ENCODE assay signal across 11 cellular contexts in the genomic region with DNA sequence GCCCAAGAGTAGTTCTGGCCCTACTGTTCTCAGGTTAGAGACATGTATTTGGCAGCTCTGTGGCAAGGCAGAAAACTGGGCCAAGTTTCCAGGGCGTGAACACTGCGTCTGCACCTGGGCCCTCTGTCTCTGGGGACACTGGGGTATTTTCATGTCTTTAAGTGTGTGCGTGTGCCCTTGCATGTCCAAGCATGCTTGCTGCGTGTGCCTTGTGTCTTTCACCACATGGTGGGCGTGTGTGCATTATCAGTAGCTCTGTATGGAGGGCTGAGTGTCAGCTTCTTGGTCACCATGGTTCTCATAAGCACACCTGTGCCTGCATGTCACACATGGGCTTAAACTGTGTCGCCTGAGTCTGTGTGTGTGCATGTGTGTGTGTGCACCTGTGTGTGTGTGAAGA.
DNase-seq lines count a peak whose midpoint lies in the region; ATAC-seq and TF ChIP-seq lines count a peak whose summit lies in the region.
"Had no signal": no experiment of that assay in that cellular context is flagged by ENCODE, and none has a peak within 500 bp of the region (broad histone marks: within the 10 kb centered on the region; RNA-seq: fewer than 3 reads in every experiment).

No MANE protein-coding gene starts in this region.

- no peaks in the 10 kb centered on the region for H3K36me3 Mint-ChIP-seq in Calu3 (ENCODE audit: insufficient read depth, unreplicated experiment)

- no peaks in the 10 kb centered on the region for H3K9me3 Mint-ChIP-seq in Calu3 (ENCODE audit: low read depth, unreplicated experiment)
- H3K9me3 Mint-ChIP-seq: activated CD4-positive, alpha-beta T cell treated with anti-CD3 and anti-CD28 coated beads, Interleukin-2, amount 10 ng/mL, durations not matched to agents 24 days and 14 days had no signal

- no peak overlapping the region for H3K27ac Mint-ChIP-seq in Calu3 (ENCODE audit: unreplicated experiment)
- H3K27ac Mint-ChIP-seq: activated CD4-positive, alpha-beta T cell treated with anti-CD3 and anti-CD28 coated beads, Interleukin-2, amount 10 ng/mL, durations not matched to agents 24 days and 14 days had no signal

- no peak overlapping the region for H3K4me3 Mint-ChIP-seq in Calu3 (ENCODE audit: low read depth, unreplicated experiment)
- H3K4me3 Mint-ChIP-seq: activated CD4-positive, alpha-beta T cell treated with anti-CD3 and anti-CD28 coated beads, Interleukin-2, amount 10 ng/mL, durations not matched to agents 24 days and 14 days had no signal

- intact Hi-C loops in transverse colon (cut with DNase I; ENCODE audit: low total_unique reads) (loop anchor here (10.0 kb wide), 1 partner anchor 66 kb away; a partner anchor contains a TSS), Calu3 (cut with micrococcal nuclease; ENCODE audit: unreplicated experiment) (no loop called here)

- WGBS in transverse colon (ENCODE audit: low coverage in 1 of 2), 2 donors = 89% methylated on average over 6 of the region's 6 CpGs; no CpG with 5 or more reads in 1 of the 2 donors

- in situ Hi-C loops in transverse colon (cut with MboI; ENCODE audit: low pct_ligation_motif_present in 1 of 4, low pct_unique_long_range_greater_than_20kb in 1 of 4, low sequenced_read_pairs in 3 of 4) = no loop called here

- no peaks in the 10 kb centered on the region for H3K9me3 ChIP-seq in transverse colon
- H3K9me3 ChIP-seq: pancreas had no signal

- ATAC-seq in HG02678 (IDR thresholded peaks at IDR 0.05; ENCODE audit: unreplicated experiment) = peak; percentile 86
- ATAC-seq in HG03521 (IDR thresholded peaks at IDR 0.05; ENCODE audit: unreplicated experiment) = peak; percentile 85
- ATAC-seq: pancreas had no signal

- peak; percentile 22 for DNase-seq in NCI-H2107 treated with DMSO at 0.1 percent for 48 hours (lab: John Stamatoyannopoulos, UW; ENCODE audit: unreplicated experiment)
- no peak for DNase-seq in NCI-H2107 (lab: John Stamatoyannopoulos, UW)
- DNase-seq in transverse colon = peak; percentile 10
- DNase-seq in Calu3 = no peak
- DNase-seq in NCI-H446 (lab: John Stamatoyannopoulos, UW) = no peak
- DNase-seq in stimulated activated CD4-positive, alpha-beta T cell treated with anti-CD3 and anti-CD28 coated beads, Interleukin-4, amount 100 ng/mL, for 4 hours = no peak
- DNase-seq: activated CD4-positive, alpha-beta T cell treated with anti-CD3 and anti-CD28 coated beads, Interleukin-2, amount 10 ng/mL, durations not matched to agents 24 days and 14 days; islet precursor cell; pancreas had no signal

- BruUV-seq in Calu3 (replicated peaks; lab: Mats Ljungman, UMichigan) = no TSS peak

- TF ChIP-seq POLR2A in transverse colon (IDR thresholded peaks at IDR 0.05) = no peak

- CTCF ChIA-PET in Calu3 (lab: Charles Lee) = interaction anchor here (0.6 kb wide), 1 partner anchor 21 kb away, joined by 3 read pairs; no protein-coding TSS in a partner anchor

- H3K4me1 ChIP-seq in transverse colon = no peaks in the 10 kb centered on the region

- no peak overlapping the region for H3K4me3 ChIP-seq in transverse colon
- H3K4me3 ChIP-seq: pancreas had no signal

- TF ChIP-seq CTCF in transverse colon (IDR thresholded peaks at IDR 0.05) (no peak), Calu3 (IDR thresholded peaks at IDR 0.05; ENCODE audit: unreplicated experiment) (no peak)

- TF ChIP-seq EP300 in transverse colon (IDR thresholded peaks at IDR 0.05; ENCODE audit: low read depth) = no peak

- H3K4me1 Mint-ChIP-seq in Calu3 (ENCODE audit: low read depth, unreplicated experiment) = no peaks in the 10 kb centered on the region

- H3K27ac ChIP-seq in transverse colon = no peak overlapping the region
- H3K27ac ChIP-seq: pancreas had no signal

- H3K36me3 ChIP-seq in transverse colon = no peaks in the 10 kb centered on the region
- H3K36me3 ChIP-seq: pancreas had no signal

- H3K27me3 Mint-ChIP-seq in Calu3 (ENCODE audit: unreplicated experiment) = no peaks in the 10 kb centered on the region
- H3K27me3 Mint-ChIP-seq: activated CD4-positive, alpha-beta T cell treated with anti-CD3 and anti-CD28 coated beads, Interleukin-2, amount 10 ng/mL, durations not matched to agents 24 days and 14 days had no signal

- H3K27me3 ChIP-seq in transverse colon = no peaks in the 10 kb centered on the region
- H3K27me3 ChIP-seq: pancreas had no signal

Comparison
In these comparisons a context has a peak if more than half of its experiments do, and no peak if none do; other contexts are left out.
1. DNase-seq: peak in NCI-H2107 treated with DMSO at 0.1 percent for 48 hours (single experiment) and transverse colon (single experiment); none in NCI-H2107 (single experiment), Calu3 (single experiment), NCI-H446 (0 of 2) and stimulated activated CD4-positive, alpha-beta T cell treated with anti-CD3 and anti-CD28 coated beads, Interleukin-4, amount 100 ng/mL, for 4 hours (0 of 2).